Comparison of ENCODE assay signal across 9 cellular contexts in genomic region chr5:124056326-124057160, GRCh38.
A peak's percentile ranks its signal among the peaks of the same experiment; 100 is the strongest.
DNase-seq lines count a peak whose midpoint lies in the region; ATAC-seq and TF ChIP-seq lines count a peak whose summit lies in the region.
"Had no signal": no experiment of that assay in that cellular context is flagged by ENCODE, and none has a peak within 500 bp of the region (broad histone marks: within the 10 kb centered on the region; RNA-seq: fewer than 3 reads in every experiment).

No MANE protein-coding gene starts in this region.

- TF ChIP-seq CTCF in OCI-LY7 (conservative IDR thresholded peaks at IDR 0.05; ENCODE audit: low read length) (no peak), osteocyte (IDR thresholded peaks at IDR 0.05) (no peak), prostate gland (IDR thresholded peaks at IDR 0.05) (no peak)

- TF ChIP-seq POLR2A in prostate gland (IDR thresholded peaks at IDR 0.05) = no peak

- H3K9me3 Mint-ChIP-seq in stimulated activated memory B cell treated with anti-CD40 and anti-IgM and Interleukin-4, amounts not matched to agents 10 μg/mL and 1 μg/mL and 100 μg/mL, for 72 hours = no peaks in the 10 kb centered on the region
- no peaks in the 10 kb centered on the region for H3K9me3 Mint-ChIP-seq in osteocyte (ENCODE audit: unreplicated experiment)
- H3K9me3 Mint-ChIP-seq: GM23338 had no signal

- intact Hi-C loops in OCI-LY7 (cut with micrococcal nuclease; ENCODE audit: unreplicated experiment) (loop anchor here (2.0 to 10.0 kb wide), 3 partner anchors 22 to 948 kb away; no protein-coding TSS in a partner anchor), prostate gland (cut with DNase I) (no loop called here)

- peak overlapping the region; percentile 84 for H3K4me2 ChIP-seq in OCI-LY7 (ENCODE audit: low read length)
- H3K4me2 ChIP-seq: GM23338 had no signal

- peak overlapping the region; percentile 74 for H3K4me3 Mint-ChIP-seq in stimulated activated memory B cell treated with anti-CD40 and anti-IgM and Interleukin-4, amounts not matched to agents 10 μg/mL and 1 μg/mL and 100 μg/mL, for 72 hours
- no peak overlapping the region for H3K4me3 Mint-ChIP-seq in osteocyte (ENCODE audit: unreplicated experiment)
- H3K4me3 Mint-ChIP-seq: GM23338 had no signal

- no peaks in the 10 kb centered on the region; the same call in 1 of the 2 replicates for H3K36me3 ChIP-seq in OCI-LY7 (ENCODE audit: insufficient read depth, low read length)
- H3K36me3 ChIP-seq in prostate gland = no peaks in the 10 kb centered on the region

- H3K4me1 Mint-ChIP-seq in stimulated activated memory B cell treated with anti-CD40 and anti-IgM and Interleukin-4, amounts not matched to agents 10 μg/mL and 1 μg/mL and 100 μg/mL, for 72 hours = peaks cover 44% of the 10 kb centered on the region
- H3K4me1 Mint-ChIP-seq in osteocyte (ENCODE audit: unreplicated experiment) = peaks cover 39% of the 10 kb centered on the region
- H3K4me1 Mint-ChIP-seq: GM23338 had no signal

- H3K27me3 ChIP-seq in prostate gland (replicated peaks; ENCODE audit: insufficient read depth) = no peaks in the 10 kb centered on the region

- peak overlapping the region; percentile 48; the same call in 1 of the 2 replicates for H2AFZ ChIP-seq in OCI-LY7 (ENCODE audit: low read length)
- H2AFZ ChIP-seq: GM23338 had no signal

- peak; percentile 48 for DNase-seq in OCI-LY7 (ENCODE audit: low spot score)
- no peak for DNase-seq in amygdala (lab: John Stamatoyannopoulos, UW)
- no peak for DNase-seq in OCI-M2 (lab: John Stamatoyannopoulos, UW; ENCODE audit: unreplicated experiment)
- DNase-seq in osteocyte (ENCODE audit: extremely low spot score, unreplicated experiment) = no peak
- no peak for DNase-seq in prostate gland (ENCODE audit: low spot score)

- WGBS in prostate gland = 56% methylated on average over 13 of the region's 13 CpGs

- BruUV-seq in OCI-LY7 (replicated peaks; lab: Mats Ljungman, UMichigan) = no TSS peak

- H3K9me2 ChIP-seq in OCI-LY7 (ENCODE audit: insufficient read depth, low read length) = no peaks in the 10 kb centered on the region

- peak overlapping the region; percentile 56 for H3K27ac Mint-ChIP-seq in stimulated activated memory B cell treated with anti-CD40 and anti-IgM and Interleukin-4, amounts not matched to agents 10 μg/mL and 1 μg/mL and 100 μg/mL, for 72 hours
- H3K27ac Mint-ChIP-seq in osteocyte (ENCODE audit: unreplicated experiment) = no peak overlapping the region
- H3K27ac Mint-ChIP-seq: GM23338 had no signal

- H3K9me3 ChIP-seq in OCI-LY7 (ENCODE audit: low read length) (no peaks in the 10 kb centered on the region), prostate gland (no peaks in the 10 kb centered on the region)

- H3K79me2 ChIP-seq in OCI-LY7 (ENCODE audit: insufficient read depth, low read depth, low read length) = no peaks in the 10 kb centered on the region

- H4K20me1 ChIP-seq in OCI-LY7 (ENCODE audit: insufficient read depth, low read length) = no peaks in the 10 kb centered on the region

- H3K4me1 ChIP-seq in OCI-LY7 (ENCODE audit: insufficient read depth, low read length, poor library complexity, severe bottlenecking) (peaks cover 35% of the 10 kb centered on the region), prostate gland (replicated peaks) (no peaks in the 10 kb centered on the region)

- no peaks in the 10 kb centered on the region for H3K36me3 Mint-ChIP-seq in stimulated activated memory B cell treated with anti-CD40 and anti-IgM and Interleukin-4, amounts not matched to agents 10 μg/mL and 1 μg/mL and 100 μg/mL, for 72 hours
- H3K36me3 Mint-ChIP-seq in osteocyte (ENCODE audit: unreplicated experiment) = no peaks in the 10 kb centered on the region

- H3K4me3 ChIP-seq in OCI-LY7 (ENCODE audit: low read depth, low read length, poor library complexity, severe bottlenecking) (peak overlapping the region; percentile 58), prostate gland (no peak overlapping the region)
- H3K4me3 ChIP-seq: GM23338 had no signal

- CTCF ChIA-PET in OCI-LY7 (lab: Charles Lee; ENCODE audit: unreplicated experiment) = no interaction called here

- ATAC-seq in GM19324 (IDR thresholded peaks at IDR 0.05; ENCODE audit: low FRiP score, unreplicated experiment) (peak; percentile 86), HG02884 (IDR thresholded peaks at IDR 0.05; ENCODE audit: unreplicated experiment) (peak; percentile 64)
- ATAC-seq in stimulated activated memory B cell treated with anti-CD40 and anti-IgM and Interleukin-4, amounts not matched to agents 10 μg/mL and 1 μg/mL and 100 μg/mL, for 72 hours = peak; percentile 77
- ATAC-seq: GM23338 had no signal

- peak overlapping the region; percentile 31 for H3K27ac ChIP-seq in OCI-LY7 (ENCODE audit: low read depth, low read length, poor library complexity, severe bottlenecking)
- H3K27ac ChIP-seq in prostate gland = no peak overlapping the region

- POLR2A ChIA-PET in OCI-LY7 (lab: Charles Lee) = interaction anchor here (0.6 to 2.9 kb wide), 13 partner anchors 12 to 1605 kb away, joined by 3 to 15 read pairs (median 4); no protein-coding TSS in a partner anchor

- no peaks in the 10 kb centered on the region for H3K27me3 Mint-ChIP-seq in stimulated activated memory B cell treated with anti-CD40 and anti-IgM and Interleukin-4, amounts not matched to agents 10 μg/mL and 1 μg/mL and 100 μg/mL, for 72 hours
- H3K27me3 Mint-ChIP-seq in osteocyte (ENCODE audit: unreplicated experiment) = peaks cover 2% of the 10 kb centered on the region
